35 cellular contexts compared by ENCODE assay signal in the genomic region with DNA sequence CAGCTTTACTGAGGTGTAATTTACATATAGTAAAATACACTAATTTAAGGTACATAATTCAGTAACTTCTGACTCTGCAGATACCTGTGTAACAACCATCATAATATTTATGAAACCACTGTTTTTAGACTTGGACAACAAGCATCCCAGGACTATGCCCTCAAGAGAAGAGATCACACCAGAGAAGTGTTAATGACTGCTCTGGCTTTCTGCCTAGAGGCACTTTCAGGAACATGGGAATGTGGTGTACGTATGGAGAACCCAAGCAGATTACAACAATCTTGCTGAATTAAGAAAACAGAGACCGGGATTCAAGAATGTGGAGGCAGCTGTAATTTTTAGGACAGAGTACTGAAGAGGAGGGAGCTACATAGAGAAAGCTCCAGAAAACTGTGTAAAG.
"Had no signal": no experiment of that assay in that cellular context is flagged by ENCODE, and none has a peak within 500 bp of the region (broad histone marks: within the 10 kb centered on the region; RNA-seq: fewer than 3 reads in every experiment).

No MANE protein-coding gene starts in this region.

- H3K27me3 Mint-ChIP-seq: activated B cell treated with CpG ODN at 0.5 μM for 24 hours; activated CD4-positive, alpha-beta memory T cell treated with anti-CD3 and anti-CD28 coated beads for 36 hours; activated CD4-positive, alpha-beta T cell treated with anti-CD3 and anti-CD28 coated beads, Interleukin-2, amount 10 ng/mL, durations not matched to agents 24 days and 14 days; activated CD8-positive, alpha-beta T cell treated with anti-CD3 and anti-CD28 coated beads for 36 hours; activated naive CD8-positive, alpha-beta T cell treated with anti-CD3 and anti-CD28 coated beads for 36 hours; activated T-helper 17 cell treated with anti-CD3 and anti-CD28 coated beads, Interleukin-2, amount 50 U/mL, for 72 hours had no signal

- H3K27ac Mint-ChIP-seq: activated B cell treated with CpG ODN at 0.5 μM for 24 hours; activated CD4-positive, alpha-beta memory T cell treated with anti-CD3 and anti-CD28 coated beads for 36 hours; activated CD4-positive, alpha-beta T cell treated with anti-CD3 and anti-CD28 coated beads, Interleukin-2, amount 10 ng/mL, durations not matched to agents 24 days and 14 days; activated CD8-positive, alpha-beta T cell treated with anti-CD3 and anti-CD28 coated beads for 36 hours; activated naive CD4-positive, alpha-beta T cell treated with anti-CD3 and anti-CD28 coated beads for 36 hours; activated naive CD4-positive, alpha-beta T cell treated with anti-CD3 and anti-CD28 coated beads, Interleukin-2, amount 50 U/mL, for 72 hours; activated naive CD8-positive, alpha-beta T cell treated with anti-CD3 and anti-CD28 coated beads for 36 hours; activated T-cell treated with anti-CD3 and anti-CD28 coated beads, Interleukin-2, amount 50 U/mL, for 72 hours; activated T-helper 1 cell treated with anti-CD3 and anti-CD28 coated beads, Interleukin-12 subunit alpha, Interleukin-12 subunit beta, Interleukin-2, Interleukin-4 antibody, amounts not matched to agents 30 ng/mL and 10 ng/mL and 1 ng/mL, durations not matched to agents 14 hours and 24 hours and 36 hours; activated T-helper 17 cell treated with anti-CD3 and anti-CD28 coated beads, Interleukin-2, amount 50 U/mL, for 72 hours; T-helper 1 cell treated with Interleukin-12 subunit alpha and Interleukin-12 subunit beta and Interleukin-4 antibody, amounts not matched to agents 30 μg/mL and 1 μg/mL, for 36 hours; T-helper 2 cell treated with Interferon-gamma antibody and Interleukin-4, amounts not matched to agents 5 μg/mL and 100 μg/mL, for 36 hours had no signal

- H3K36me3 ChIP-seq: adrenal gland, brain microvascular endothelial cell, breast epithelium had no signal

- H3K4me3 ChIP-seq: adrenal gland, body of pancreas, breast epithelium had no signal

- H3K27me3 ChIP-seq: adrenal gland, body of pancreas, brain microvascular endothelial cell, breast epithelium had no signal

- H3K4me3 Mint-ChIP-seq: activated B cell treated with CpG ODN at 0.5 μM for 24 hours; activated CD4-positive, alpha-beta memory T cell treated with anti-CD3 and anti-CD28 coated beads for 36 hours; activated CD4-positive, alpha-beta T cell treated with anti-CD3 and anti-CD28 coated beads, Interleukin-2, amount 10 ng/mL, durations not matched to agents 24 days and 14 days; activated CD8-positive, alpha-beta T cell treated with anti-CD3 and anti-CD28 coated beads for 36 hours; activated naive CD4-positive, alpha-beta T cell treated with anti-CD3 and anti-CD28 coated beads for 36 hours; activated naive CD8-positive, alpha-beta T cell treated with anti-CD3 and anti-CD28 coated beads for 36 hours; activated T-cell treated with anti-CD3 and anti-CD28 coated beads, Interleukin-2, amount 50 U/mL, for 4 hours; activated T-cell treated with anti-CD3 and anti-CD28 coated beads, Interleukin-2, amount 50 U/mL, for 72 hours; activated T-helper 1 cell treated with anti-CD3 and anti-CD28 coated beads, Interleukin-12 subunit alpha, Interleukin-12 subunit beta, Interleukin-2, Interleukin-4 antibody, amounts not matched to agents 30 ng/mL and 10 ng/mL and 1 ng/mL, durations not matched to agents 14 hours and 24 hours and 36 hours; activated T-helper 17 cell treated with anti-CD3 and anti-CD28 coated beads, Interleukin-2, amount 50 U/mL, for 72 hours; T-helper 1 cell treated with Interleukin-12 subunit alpha and Interleukin-12 subunit beta and Interleukin-4 antibody, amounts not matched to agents 30 μg/mL and 1 μg/mL, for 36 hours; T-helper 2 cell treated with Interferon-gamma antibody and Interleukin-4, amounts not matched to agents 5 μg/mL and 100 μg/mL, for 36 hours had no signal

- DNase-seq: activated B cell treated with CpG ODN at 0.5 μM for 24 hours; activated CD4-positive, alpha-beta memory T cell treated with anti-CD3 and anti-CD28 coated beads for 36 hours; activated CD4-positive, alpha-beta T cell treated with anti-CD3 and anti-CD28 coated beads for 4 hours; activated CD4-positive, alpha-beta T cell treated with anti-CD3 and anti-CD28 coated beads, Interleukin-2, amount 10 ng/mL, durations not matched to agents 24 days and 14 days; activated CD4-positive, alpha-beta T cell treated with anti-CD3 and anti-CD28 coated beads, Interleukin-2, amount 50 U/mL, for 1 hour; activated CD4-positive, alpha-beta T cell treated with anti-CD3 and anti-CD28 coated beads, Interleukin-2, amount 50 U/mL, for 4 hours; activated CD4-positive, CD25-positive, alpha-beta regulatory T cell treated with anti-CD3 and anti-CD28 coated beads, Interleukin-2, amount 50 U/mL, for 72 hours; activated CD8-positive, alpha-beta memory T cell treated with anti-CD3 and anti-CD28 coated beads, Interleukin-2, amount 50 U/mL, for 4 hours; activated CD8-positive, alpha-beta T cell treated with anti-CD3 and anti-CD28 coated beads for 36 hours; activated effector memory CD4-positive, alpha-beta T cell treated with anti-CD3 and anti-CD28 coated beads, Interleukin-2, amount 50 U/mL, for 16 hours; activated gamma-delta T cell treated with Interleukin-2 at 50 U/mL for 16 hours; activated naive CD4-positive, alpha-beta T cell; activated naive CD4-positive, alpha-beta T cell treated with anti-CD3 and anti-CD28 coated beads for 36 hours; activated naive CD4-positive, alpha-beta T cell treated with anti-CD3 and anti-CD28 coated beads, Interleukin-2, amount 50 U/mL, for 16 hours; activated naive CD8-positive, alpha-beta T cell treated with anti-CD3 and anti-CD28 coated beads for 36 hours; activated T-cell treated with anti-CD3 and anti-CD28 coated beads for 4 hours; activated T-cell treated with anti-CD3 and anti-CD28 coated beads, Interleukin-2, amount 50 U/mL, for 1 hour; activated T-cell treated with anti-CD3 and anti-CD28 coated beads, Interleukin-2, amount 50 U/mL, for 4 hours; activated T-cell treated with anti-CD3 and anti-CD28 coated beads, Interleukin-2, amount 50 U/mL, for 72 hours; adrenal gland; amniotic stem cell; aorta; body of pancreas; brain microvascular endothelial cell; caudate nucleus; SW 1271; T-helper 1 cell; T-helper 2 cell; T-helper 9 cell had no signal

- H3K4me1 Mint-ChIP-seq: activated B cell treated with CpG ODN at 0.5 μM for 24 hours; activated CD4-positive, alpha-beta T cell treated with anti-CD3 and anti-CD28 coated beads, Interleukin-2, amount 10 ng/mL, durations not matched to agents 24 days and 14 days; activated naive CD8-positive, alpha-beta T cell treated with anti-CD3 and anti-CD28 coated beads for 36 hours; activated T-helper 17 cell treated with anti-CD3 and anti-CD28 coated beads, Interleukin-2, amount 50 U/mL, for 72 hours had no signal

- H3K4me1 ChIP-seq: adrenal gland, body of pancreas, breast epithelium had no signal

- ATAC-seq: activated CD8-positive, alpha-beta T cell treated with anti-CD3 and anti-CD28 coated beads for 36 hours; activated naive CD4-positive, alpha-beta T cell treated with anti-CD3 and anti-CD28 coated beads, Interleukin-2, amount 50 U/mL, for 72 hours; activated T-cell treated with anti-CD3 and anti-CD28 coated beads, Interleukin-2, amount 50 U/mL, for 4 hours; activated T-cell treated with anti-CD3 and anti-CD28 coated beads, Interleukin-2, amount 50 U/mL, for 72 hours; activated T-helper 17 cell treated with anti-CD3 and anti-CD28 coated beads, Interleukin-2, amount 50 U/mL, for 72 hours; body of pancreas had no signal
